8 cellular contexts compared by ENCODE assay signal in the genomic region with DNA sequence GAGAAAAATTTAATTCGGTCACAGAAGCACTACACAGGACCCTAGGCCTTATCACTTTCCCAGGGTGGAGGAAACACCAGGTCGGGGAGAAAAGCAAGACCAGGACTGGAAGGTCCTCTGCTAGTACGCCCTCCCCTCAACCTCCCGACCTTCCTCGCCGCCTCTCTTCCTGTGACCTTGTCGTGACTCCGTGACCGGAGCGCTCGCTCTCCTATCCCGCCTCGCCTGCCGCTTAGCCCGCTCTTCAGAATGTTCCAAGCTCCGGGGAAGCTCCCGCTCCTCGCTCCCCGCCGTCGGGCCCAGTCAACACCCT.
DNase-seq lines count a peak whose midpoint lies in the region; ATAC-seq and TF ChIP-seq lines count a peak whose summit lies in the region.

No MANE protein-coding gene starts in this region.

- no peaks in the 10 kb centered on the region for H3K9me3 ChIP-seq in OCI-LY1 (ENCODE audit: low read length)

- H3K4me3 ChIP-seq in GM12864 (ENCODE audit: low read depth, low read length) (peak overlapping the region; percentile 86), OCI-LY1 (ENCODE audit: low read depth, low read length, poor library complexity, severe bottlenecking) (peak overlapping the region; percentile 90), astrocyte of the cerebellum (ENCODE audit: low read depth, low read length) (peak overlapping the region; percentile 62)

- H2AFZ ChIP-seq in OCI-LY1 (ENCODE audit: low read length) = no peak overlapping the region

- no peak for DNase-seq in GM12864 (ENCODE audit: low read depth)
- no peak for DNase-seq in astrocyte of the cerebellum (ENCODE audit: low read depth)
- peak; percentile 31 for DNase-seq in iPS-NIHi7 (ENCODE audit: extremely low spot score)
- peak; percentile 8 for DNase-seq in stimulated activated CD4-positive, alpha-beta T cell treated with anti-CD3 and anti-CD28 coated beads, Interleukin-2, amount 100 ng/mL, for 4 hours (ENCODE audit: low read depth)
- DNase-seq in GOT3 (lab: John Stamatoyannopoulos, UW) = no peak

- H3K9ac ChIP-seq in OCI-LY1 (ENCODE audit: low read length) = peak overlapping the region; percentile 95

- no peaks in the 10 kb centered on the region for H3F3A ChIP-seq in OCI-LY1 (ENCODE audit: insufficient read depth, low read length)

- no peak for TF ChIP-seq CTCF in 22Rv1 (IDR thresholded peaks at IDR 0.05)
- no peak for TF ChIP-seq CTCF in GM12864 (IDR thresholded peaks at IDR 0.05; ENCODE audit: low read depth, low read length, missing control alignments)
- TF ChIP-seq CTCF in OCI-LY1 (IDR thresholded peaks at IDR 0.05; ENCODE audit: low read length) = no peak
- no peak for TF ChIP-seq CTCF in astrocyte of the cerebellum (IDR thresholded peaks at IDR 0.05; ENCODE audit: low read depth, low read length, missing control alignments)

- peaks cover 45% of the 10 kb centered on the region for H3K79me2 ChIP-seq in OCI-LY1 (ENCODE audit: insufficient read depth, low read length)

- peaks cover 36% of the 10 kb centered on the region for H3K4me1 ChIP-seq in OCI-LY1 (ENCODE audit: insufficient read depth, low read length, severe bottlenecking)

- H4K20me1 ChIP-seq in OCI-LY1 (ENCODE audit: insufficient read depth, low read length) = no peaks in the 10 kb centered on the region

- peak overlapping the region; percentile 82 for H3K27ac ChIP-seq in 22Rv1
- peak overlapping the region; percentile 66 for H3K27ac ChIP-seq in OCI-LY1 (ENCODE audit: low read depth, low read length, poor library complexity, severe bottlenecking)

- peak overlapping the region; percentile 76 for H3K4me2 ChIP-seq in OCI-LY1 (ENCODE audit: low read length)

- in situ Hi-C loops in astrocyte of the cerebellum (cut with HindIII; ENCODE audit: low sequenced_read_pairs) = no loop called here

- no peaks in the 10 kb centered on the region for H3K9me2 ChIP-seq in OCI-LY1 (ENCODE audit: low read depth, low read length)

- H3K27me3 ChIP-seq in OCI-LY1 (ENCODE audit: insufficient read depth, low read length) = no peaks in the 10 kb centered on the region

- peaks cover 17% of the 10 kb centered on the region for H3K36me3 ChIP-seq in OCI-LY1 (ENCODE audit: insufficient read depth, low read length)

- ATAC-seq in HG02840 (IDR thresholded peaks at IDR 0.05; ENCODE audit: low FRiP score, unreplicated experiment) = peak; percentile 28

Comparison
In these comparisons a context has a peak if more than half of its experiments do, and no peak if none do; other contexts are left out.
1. DNase-seq: peak in iPS-NIHi7 (single experiment) and stimulated activated CD4-positive, alpha-beta T cell treated with anti-CD3 and anti-CD28 coated beads, Interleukin-2, amount 100 ng/mL, for 4 hours (single experiment); none in GM12864 (single experiment), astrocyte of the cerebellum (single experiment) and GOT3 (single experiment).
2. Peak in every context shown above with its lines, with median percentiles within 50 percentile points of each other: H3K4me3 ChIP-seq.